Comparison of ENCODE assay signal across 8 cellular contexts in genomic region chr4:6892190-6892908, GRCh38. TPM values are rescaled to one million over a fixed set of nuclear protein-coding genes. Genes with fewer than 3 reads are reported as not detected.
DNase-seq lines count a peak whose midpoint lies in the region; ATAC-seq, FAIRE-seq and TF ChIP-seq lines count a peak whose summit lies in the region.

No MANE protein-coding gene starts in this region.

- no peaks in the 10 kb centered on the region for H3K27me3 ChIP-seq in lung (ENCODE audit: control insufficient read depth, insufficient read depth)

- peak; percentile 10 for DNase-seq in NCI-H82 (lab: John Stamatoyannopoulos, UW)
- DNase-seq in NCI-H82 treated with DMSO at 0.1 percent for 48 hours (lab: John Stamatoyannopoulos, UW; ENCODE audit: unreplicated experiment) = no peak
- DNase-seq in RCC 7860 (ENCODE audit: low spot score) = peak; percentile 83
- DNase-seq in coronary artery (ENCODE audit: low spot score) = no peak
- DNase-seq in lung (ENCODE audit: low spot score) = no peak
- DNase-seq in NCI-H1436 (lab: John Stamatoyannopoulos, UW) = no peak
- no peak for DNase-seq in SIG-M5 (lab: John Stamatoyannopoulos, UW)

- H3K9me3 ChIP-seq in lung (ENCODE audit: control insufficient read depth in 2 of 2, insufficient read depth in 1 of 2, low read length in 1 of 2) = no peaks in the 10 kb centered on the region

- H3K27ac ChIP-seq in coronary artery = peak overlapping the region in 1 of 2 donors; percentile 58
- H3K27ac ChIP-seq in lung (ENCODE audit: low read depth in 1 of 2, low read length in 1 of 2) = peak overlapping the region in 1 of 2 donors; percentile 71
- peak overlapping the region; percentile 40 for H3K27ac ChIP-seq in urinary bladder (ENCODE audit: low read depth)

- peak overlapping the region; percentile 34 for H3K4me3 ChIP-seq in coronary artery
- H3K4me3 ChIP-seq in lung = no peak overlapping the region
- no peak overlapping the region for H3K4me3 ChIP-seq in urinary bladder (ENCODE audit: low read depth, low read length)

- TF ChIP-seq CTCF in coronary artery (IDR thresholded peaks at IDR 0.05) (no peak), lung (IDR thresholded peaks at IDR 0.05; ENCODE audit: control extremely low read depth, extremely low read depth) (no peak)

- H3K4me1 ChIP-seq in lung (ENCODE audit: control insufficient read depth in 2 of 2, insufficient read depth in 2 of 2, low read length in 2 of 2) (peaks cover 0 to 7% of the 10 kb centered on the region in 2 donors), urinary bladder (ENCODE audit: insufficient read depth) (no peaks in the 10 kb centered on the region)

- FAIRE-seq in RCC 7860 (lab: Jason Lieb, UNC) = peak; percentile 79

- 16 to 24% methylated on average over 20 of the region's 20 CpGs for WGBS in lung, 2 donors
- WGBS in urinary bladder = 31% methylated on average over 20 of the region's 20 CpGs

- ATAC-seq in lung (ENCODE audit: insufficient read depth, low FRiP score) = peak; percentile 44

- H3K36me3 ChIP-seq in lung (ENCODE audit: control insufficient read depth in 2 of 2, insufficient read depth in 2 of 2, low read length in 2 of 2) (no peaks in the 10 kb centered on the region), urinary bladder (ENCODE audit: insufficient read depth) (no peaks in the 10 kb centered on the region)

RNA-seq across cellular contexts. Expression of gene TBC1D14, which starts 17.3 kb away (rescaled TPM):
- total RNA-seq in lung (10 to 100 TPM; 34.2 to 60.1 TPM), urinary bladder (40.7 TPM)
- polyA plus RNA-seq in lung (10 to 100 TPM; 15.1 to 58.6 TPM), urinary bladder (33.0 TPM)

Comparison
In these comparisons a context has a peak if more than half of its experiments do, and no peak if none do; other contexts are left out.
1. DNase-seq: peak in NCI-H82 (single experiment) and RCC 7860 (single experiment); none in NCI-H82 treated with DMSO at 0.1 percent for 48 hours (single experiment), coronary artery (single experiment), lung (single experiment), NCI-H1436 (single experiment) and SIG-M5 (single experiment).